In genomic region chr15:79209690-79210089, GRCh38 we compare ENCODE assay signal across 14 cellular contexts.
DNase-seq lines count a peak whose midpoint lies in the region; ATAC-seq and TF ChIP-seq lines count a peak whose summit lies in the region.
"Had no signal": no experiment of that assay in that cellular context is flagged by ENCODE, and none has a peak within 500 bp of the region (broad histone marks: within the 10 kb centered on the region; RNA-seq: fewer than 3 reads in every experiment).

No MANE protein-coding gene starts in this region.

- H3K4me1 ChIP-seq in Caco-2 (no peaks in the 10 kb centered on the region), HUES48 (ENCODE audit: control insufficient read depth, insufficient read depth, low read length) (peaks cover 23% of the 10 kb centered on the region)
- H3K4me1 ChIP-seq in CD8-positive, alpha-beta memory T cell (ENCODE audit: insufficient read depth, low read length): no peaks in the 10 kb centered on the region

- H3K27me3 ChIP-seq in Caco-2 (replicated peaks; ENCODE audit: control insufficient read depth, insufficient read depth, low read length) (no peaks in the 10 kb centered on the region; the same call in 1 of the 2 replicates), HUES48 (ENCODE audit: control insufficient read depth, insufficient read depth, low read length) (peaks cover 5% of the 10 kb centered on the region; the same call in 1 of the 2 replicates)
- peaks cover 11% of the 10 kb centered on the region for H3K27me3 ChIP-seq in CD8-positive, alpha-beta memory T cell (ENCODE audit: insufficient read depth, low read length, poor library complexity, severe bottlenecking)
- H3K27me3 ChIP-seq: ovary had no signal

- no peak overlapping the region for H3K27ac ChIP-seq in HUES48 (ENCODE audit: low read depth, low read length)
- no peak overlapping the region for H3K27ac ChIP-seq in CD8-positive, alpha-beta memory T cell (ENCODE audit: low read depth, low read length)
- H3K27ac ChIP-seq: ovary, SK-N-MC, VCaP had no signal

- CTCF ChIA-PET in Caco-2 (lab: Charles Lee): no interaction called here
- CTCF ChIA-PET in CD8-positive, alpha-beta memory T cell (lab: Charles Lee): no interaction called here

- intact Hi-C loops in Caco-2 (cut with micrococcal nuclease; ENCODE audit: unreplicated experiment): no loop called here
- intact Hi-C loops in sciatic nerve (cut with DNase I): loop anchor here (5.0 kb wide), 1 partner anchor 958 kb away; no protein-coding TSS in a partner anchor

- no peak overlapping the region for H3K27ac Mint-ChIP-seq in Caco-2 (ENCODE audit: unreplicated experiment)
- peak overlapping the region in 1 of 8 donors; percentile 21 for H3K27ac Mint-ChIP-seq in CD8-positive, alpha-beta memory T cell

- H3K36me3 Mint-ChIP-seq in Caco-2 (ENCODE audit: insufficient read depth, unreplicated experiment): no peaks in the 10 kb centered on the region
- no peaks in the 10 kb centered on the region for H3K36me3 Mint-ChIP-seq in CD8-positive, alpha-beta memory T cell

- H3K4me1 Mint-ChIP-seq in Caco-2 (ENCODE audit: low read depth, unreplicated experiment): no peaks in the 10 kb centered on the region
- H3K4me1 Mint-ChIP-seq in CD8-positive, alpha-beta memory T cell: no peaks in the 10 kb centered on the region

- H3K27me3 Mint-ChIP-seq in Caco-2 (ENCODE audit: insufficient read depth, unreplicated experiment): peaks cover 19% of the 10 kb centered on the region
- peaks cover 31 to 78% of the 10 kb centered on the region in 2 donors for H3K27me3 Mint-ChIP-seq in CD8-positive, alpha-beta memory T cell

- no peak for ATAC-seq in sciatic nerve
- ATAC-seq in HG03520 (IDR thresholded peaks at IDR 0.05; ENCODE audit: unreplicated experiment): no peak
- no peak for ATAC-seq in HG03342 (IDR thresholded peaks at IDR 0.05; ENCODE audit: unreplicated experiment)

- H3K9me3 ChIP-seq in Caco-2 (no peaks in the 10 kb centered on the region), HUES48 (ENCODE audit: control insufficient read depth, insufficient read depth, low read length) (no peaks in the 10 kb centered on the region)
- no peaks in the 10 kb centered on the region for H3K9me3 ChIP-seq in CD8-positive, alpha-beta memory T cell (ENCODE audit: low read length)
- H3K9me3 ChIP-seq: ovary had no signal

- H3K36me3 ChIP-seq in Caco-2 (ENCODE audit: control insufficient read depth, insufficient read depth, low read length): no peaks in the 10 kb centered on the region
- no peaks in the 10 kb centered on the region for H3K36me3 ChIP-seq in HUES48 (ENCODE audit: control insufficient read depth, insufficient read depth, low read length)
- H3K36me3 ChIP-seq in CD8-positive, alpha-beta memory T cell (ENCODE audit: insufficient read depth, low read length): no peaks in the 10 kb centered on the region
- H3K36me3 ChIP-seq: ovary had no signal

- H3K4me3 Mint-ChIP-seq in Caco-2 (ENCODE audit: unreplicated experiment): no peak overlapping the region
- H3K4me3 Mint-ChIP-seq in CD8-positive, alpha-beta memory T cell: no peak overlapping the region

- peak in 1 of 2 experiments; percentile 8 for DNase-seq in Caco-2
- DNase-seq in astrocyte of the cerebellum (ENCODE audit: low read depth): no peak
- DNase-seq in iPS-NIHi7 (ENCODE audit: extremely low spot score): peak; percentile 77
- no peak for DNase-seq in sciatic nerve (ENCODE audit: low spot score)
- DNase-seq in CD8-positive, alpha-beta memory T cell: no peak
- DNase-seq: dermis blood vessel endothelial cell, HCEC 1CT, ovary had no signal

- no TSS peak for BruUV-seq in Caco-2 (replicated peaks; lab: Mats Ljungman, UMichigan)

- no peak overlapping the region for H3K9ac ChIP-seq in HUES48 (ENCODE audit: low read depth, low read length)

- no peaks in the 10 kb centered on the region for H3K9me3 Mint-ChIP-seq in Caco-2 (ENCODE audit: unreplicated experiment)
- H3K9me3 Mint-ChIP-seq in CD8-positive, alpha-beta memory T cell: no peaks in the 10 kb centered on the region

- H3K4me3 ChIP-seq in Caco-2 (ENCODE audit: low read depth, low read length): no peak overlapping the region
- peak overlapping the region; percentile 55 for H3K4me3 ChIP-seq in HUES48 (ENCODE audit: low read depth, low read length)
- H3K4me3 ChIP-seq in astrocyte of the cerebellum (ENCODE audit: low read depth, low read length): no peak overlapping the region
- H3K4me3 ChIP-seq in CD8-positive, alpha-beta memory T cell (ENCODE audit: low read length): no peak overlapping the region
- H3K4me3 ChIP-seq: ovary, SK-N-MC, smooth muscle cell had no signal

- POLR2A ChIA-PET in Caco-2 (lab: Charles Lee): no interaction called here
- POLR2A ChIA-PET in CD8-positive, alpha-beta memory T cell (lab: Charles Lee): no interaction called here

- in situ Hi-C loops in astrocyte of the cerebellum (cut with HindIII; ENCODE audit: low sequenced_read_pairs): no loop called here

- peak; percentile 20 to 41 for TF ChIP-seq CTCF in Caco-2 (IDR thresholded peaks at IDR 0.05; ENCODE audit: insufficient read depth in 1 of 2, low read depth in 1 of 2, low read length in 1 of 2, severe bottlenecking in 1 of 2, unreplicated experiment in 1 of 2)
- TF ChIP-seq CTCF in astrocyte of the cerebellum (IDR thresholded peaks at IDR 0.05; ENCODE audit: low read depth, low read length, missing control alignments): peak; percentile 7
